11 cellular contexts compared by ENCODE assay signal in genomic region chr3:50604628-50605588, GRCh38. TPM values are rescaled to one million over a fixed set of nuclear protein-coding genes. Genes with fewer than 3 reads are reported as not detected.
DNase-seq lines count a peak whose midpoint lies in the region; ATAC-seq, FAIRE-seq and TF ChIP-seq lines count a peak whose summit lies in the region.
"Had no signal": no experiment of that assay in that cellular context is flagged by ENCODE, and none has a peak within 500 bp of the region (broad histone marks: within the 10 kb centered on the region; RNA-seq: fewer than 3 reads in every experiment).

No MANE protein-coding gene starts in this region.

- CTCF ChIA-PET in A549 (lab: Yijun Ruan, JAX): interaction anchor here (9.1 to 18.5 kb wide), 2 partner anchors 9 to 32 kb away, joined by 107 to 375 read pairs; partner anchors contain the start of genes C3orf18, CISH and HEMK1

- H3K27ac ChIP-seq in A549 (peak overlapping the region; percentile 30 to 68; a peak in 4 of 6 replicates), body of pancreas (peak overlapping the region; percentile 83 to 100 (median 98))

- no peak for DNase-seq in A549 (ENCODE audit: low read depth in 1 of 2, low spot score in 1 of 2)
- DNase-seq in Kasumi-1 (lab: John Stamatoyannopoulos, UW): peak; percentile 18 to 30
- peak; percentile 89 to 94 (median 94) for DNase-seq in body of pancreas
- DNase-seq in naive thymus-derived CD8-positive, alpha-beta T cell: no peak
- DNase-seq in progenitor cell of endocrine pancreas (ENCODE audit: low spot score, unreplicated experiment): no peak
- DNase-seq in posterior cingulate gyrus: no peak
- DNase-seq in superior temporal gyrus (ENCODE audit: extremely low spot score): no peak
- DNase-seq in globus pallidus (ENCODE audit: low spot score): no peak
- DNase-seq: midbrain, NCI-H2171 treated with DMSO at 0.1 percent for 48 hours had no signal

- H3K4me1 ChIP-seq in A549: peaks cover 43% of the 10 kb centered on the region
- H3K4me1 ChIP-seq in body of pancreas: peaks cover 100% of the 10 kb centered on the region

- H3K27me3 Mint-ChIP-seq in naive thymus-derived CD8-positive, alpha-beta T cell: no peaks in the 10 kb centered on the region
- no peaks in the 10 kb centered on the region for H3K27me3 Mint-ChIP-seq in progenitor cell of endocrine pancreas

- H3K4me3 Mint-ChIP-seq in naive thymus-derived CD8-positive, alpha-beta T cell: peak overlapping the region; percentile 79 to 98 (median 94)
- no peak overlapping the region for H3K4me3 Mint-ChIP-seq in progenitor cell of endocrine pancreas (ENCODE audit: low read depth)

- H3K4me2 ChIP-seq in A549: peak overlapping the region; percentile 52; the same call in 1 of the 3 replicates

- no peak for TF ChIP-seq RAD21 in A549 (conservative IDR thresholded peaks at IDR 0.05 in 1 of 2, IDR thresholded peaks at IDR 0.05 in 1 of 2)

- peaks cover 70 to 100% (median 98%) of the 10 kb centered on the region in 4 donors for H3K4me1 Mint-ChIP-seq in naive thymus-derived CD8-positive, alpha-beta T cell
- peaks cover 31% of the 10 kb centered on the region for H3K4me1 Mint-ChIP-seq in progenitor cell of endocrine pancreas (ENCODE audit: low read depth)

- TF ChIP-seq POLR2A in A549 (IDR thresholded peaks at IDR 0.05; ENCODE audit: low read length) (no peak), body of pancreas (IDR thresholded peaks at IDR 0.05) (peak in 2 of 3 donors; percentile 23 to 38)

- H3K27ac Mint-ChIP-seq in naive thymus-derived CD8-positive, alpha-beta T cell: peak overlapping the region; percentile 88 to 99 (median 94)
- no peak overlapping the region for H3K27ac Mint-ChIP-seq in progenitor cell of endocrine pancreas

- no peaks in the 10 kb centered on the region for H3K9me3 Mint-ChIP-seq in naive thymus-derived CD8-positive, alpha-beta T cell
- H3K9me3 Mint-ChIP-seq in progenitor cell of endocrine pancreas (ENCODE audit: low read depth): no peaks in the 10 kb centered on the region

- WGBS in A549 (ENCODE audit: missing lambda C conversion rate): 79% methylated on average over 12 of the region's 14 CpGs
- WGBS in body of pancreas, 2 donors: 33 to 37% methylated on average over 13 to 14 of the region's 14 CpGs

- TF ChIP-seq CTCF in A549 (IDR thresholded peaks at IDR 0.05) (no peak), body of pancreas (IDR thresholded peaks at IDR 0.05) (no peak), progenitor cell of endocrine pancreas (IDR thresholded peaks at IDR 0.05; ENCODE audit: unreplicated experiment) (no peak)

- ATAC-seq in A549 (no peak), body of pancreas (peak; percentile 51)
- no peak for ATAC-seq in naive thymus-derived CD8-positive, alpha-beta T cell

- H3K9me3 ChIP-seq in A549: no peaks in the 10 kb centered on the region
- H3K9me3 ChIP-seq in body of pancreas: no peaks in the 10 kb centered on the region

- peaks cover 0 to 6% of the 10 kb centered on the region in 2 donors for H3K36me3 ChIP-seq in body of pancreas (replicated peaks in 1 of 2; ENCODE audit: insufficient read depth in 1 of 2, low read depth in 2 of 2)

- no peak for FAIRE-seq in A549 (lab: Jason Lieb, UNC)
- FAIRE-seq: GM19239 had no signal

- H3K4me3 ChIP-seq in A549 (no peak overlapping the region), body of pancreas (no peak overlapping the region)

- intact Hi-C loops in body of pancreas (cut with DNase I): no loop called here
- intact Hi-C loops in posterior cingulate gyrus (cut with DNase I): no loop called here

- TF ChIP-seq EP300 in A549 (IDR thresholded peaks at IDR 0.05): no peak

- H3K27me3 ChIP-seq in body of pancreas: no peaks in the 10 kb centered on the region

- H3K36me3 Mint-ChIP-seq in naive thymus-derived CD8-positive, alpha-beta T cell: peaks cover 5 to 64% (median 33%) of the 10 kb centered on the region in 3 donors
- H3K36me3 Mint-ChIP-seq in progenitor cell of endocrine pancreas (ENCODE audit: insufficient read depth): peaks cover 3% of the 10 kb centered on the region

- POLR2A ChIA-PET in A549 (lab: Yijun Ruan, JAX): interaction anchor here (1.7 kb wide), 1 partner anchor 36 kb away, joined by 5 read pairs; the partner anchor contains the start of gene HEMK1
- POLR2A ChIA-PET in naive thymus-derived CD8-positive, alpha-beta T cell (lab: Charles Lee): interaction anchor here (1.1 to 21.2 kb wide), 7 partner anchors 5 to 30 kb away, joined by 3 to 623 read pairs (median 9); partner anchors contain the start of genes C3orf18, HEMK1 and MAPKAPK3

TF ChIP-seq in A549, 52 proteins besides CTCF, POLR2A, EP300 and RAD21:
- no peak for TF ChIP-seq FOSB (CRISPR knock-in tag; IDR thresholded peaks at IDR 0.05)
- no peak for TF ChIP-seq ELK1 (IDR thresholded peaks at IDR 0.05; ENCODE audit: low read depth, low read length)
- no peak for TF ChIP-seq ZSCAN20 (CRISPR knock-in tag; IDR thresholded peaks at IDR 0.05)
- TF ChIP-seq ZNF302 (CRISPR knock-in tag; IDR thresholded peaks at IDR 0.05): no peak
- TF ChIP-seq MAZ (IDR thresholded peaks at IDR 0.05; ENCODE audit: borderline replicate concordance, low read depth, low read length): no peak
- TF ChIP-seq PBX3 (IDR thresholded peaks at IDR 0.05): no peak

RNA-seq across cellular contexts. Expression of gene CISH, which starts 6.7 kb away (rescaled TPM):
- polyA plus RNA-seq in A549 (2011; rRNA removed) (0.43 and 0.95 TPM in 2 replicates), A549 (2017; fragmentation: RNase III; extraction: RNeasy Plus Mini Kit Qiagen cat#74134 plus additional on column Dnase treatment) (0.42 to 0.68 TPM (median 0.67 TPM) in 3 replicates)
- 0.95 and 1.2 TPM in 2 replicates for polyA plus RNA-seq in A549 (2012; cell fraction: cytosol; rRNA removed)
- 1.1 and 1.7 TPM in 2 replicates for polyA plus RNA-seq in A549 (2012; cell fraction: nucleus; rRNA removed)
- polyA minus RNA-seq in A549 (2011; rRNA and poly(A)+ RNA removed): 1.7 and 2.0 TPM in 2 replicates
- total RNA-seq in body of pancreas (10 to 100 TPM in 1 of 2 donors, 1 to 10 TPM in 1; 4.9 to 19.8 TPM), progenitor cell of endocrine pancreas (4.9 and 5.2 TPM in 2 replicates)
- 1 to 10 TPM; 8.1 to 8.8 TPM for total RNA-seq in naive thymus-derived CD8-positive, alpha-beta T cell
- polyA plus RNA-seq in naive thymus-derived CD8-positive, alpha-beta T cell: 100 to 1,000 TPM in 2 of 3 donors, 10 to 100 TPM in 1; 16.3 to 135 (median 100) TPM

RNA-seq across cellular contexts. Expression of gene MAPKAPK3, which starts 12.0 kb away (rescaled TPM):
- 16.5 and 22.8 TPM in 2 replicates for polyA plus RNA-seq in A549 (2011; rRNA removed)
- 19.6 and 23.7 TPM in 2 replicates for polyA plus RNA-seq in A549 (2012; cell fraction: cytosol; rRNA removed)
- polyA plus RNA-seq in A549 (2012; cell fraction: nucleus; rRNA removed): 18.4 TPM in 2 replicates
- polyA plus RNA-seq in A549 (2017; fragmentation: RNase III; extraction: RNeasy Plus Mini Kit Qiagen cat#74134 plus additional on column Dnase treatment): 14.1 to 16.0 TPM (median 14.6 TPM) in 3 replicates
- 20.9 and 28.0 TPM in 2 replicates for polyA minus RNA-seq in A549 (2011; rRNA and poly(A)+ RNA removed)
- 10 to 100 TPM; 23.6 to 29.3 TPM for total RNA-seq in body of pancreas
- total RNA-seq in naive thymus-derived CD8-positive, alpha-beta T cell: 10 to 100 TPM; 27.5 TPM
- 10 to 100 TPM; 42.4 to 48.2 (median 48.1) TPM for polyA plus RNA-seq in naive thymus-derived CD8-positive, alpha-beta T cell
- total RNA-seq in progenitor cell of endocrine pancreas: 40.8 and 42.6 TPM in 2 replicates

RNA-seq across cellular contexts. Expression of gene HEMK1, which starts 35.6 kb away (rescaled TPM):
- 4.7 and 5.1 TPM in 2 replicates for polyA plus RNA-seq in A549 (2011; rRNA removed)
- polyA plus RNA-seq in A549 (2012; cell fraction: cytosol; rRNA removed): 5.4 and 7.1 TPM in 2 replicates
- polyA plus RNA-seq in A549 (2012; cell fraction: nucleus; rRNA removed): 13.6 and 15.4 TPM in 2 replicates
- 4.3 to 5.4 TPM (median 4.3 TPM) in 3 replicates for polyA plus RNA-seq in A549 (2017; fragmentation: RNase III; extraction: RNeasy Plus Mini Kit Qiagen cat#74134 plus additional on column Dnase treatment)
- 7.1 and 9.3 TPM in 2 replicates for polyA minus RNA-seq in A549 (2011; rRNA and poly(A)+ RNA removed)
- total RNA-seq in body of pancreas: 1 to 10 TPM; 6.7 to 9.6 TPM
- 10 to 100 TPM; 65.1 to 67.1 TPM for total RNA-seq in naive thymus-derived CD8-positive, alpha-beta T cell
- 10 to 100 TPM; 20.2 to 43.1 (median 30.3) TPM for polyA plus RNA-seq in naive thymus-derived CD8-positive, alpha-beta T cell
- 23.0 and 23.7 TPM in 2 replicates for total RNA-seq in progenitor cell of endocrine pancreas

RNA-seq across cellular contexts. Expression of gene C3orf18, which starts 37.4 kb away (rescaled TPM):
- polyA plus RNA-seq in A549 (2011; rRNA removed): 3.4 and 5.0 TPM in 2 replicates
- 4.0 and 5.0 TPM in 2 replicates for polyA plus RNA-seq in A549 (2012; cell fraction: cytosol; rRNA removed)
- polyA plus RNA-seq in A549 (2012; cell fraction: nucleus; rRNA removed): 7.0 and 11.2 TPM in 2 replicates
- polyA plus RNA-seq in A549 (2017; fragmentation: RNase III; extraction: RNeasy Plus Mini Kit Qiagen cat#74134 plus additional on column Dnase treatment): 3.9 to 5.9 TPM (median 5.4 TPM) in 3 replicates
- 4.3 and 5.4 TPM in 2 replicates for polyA minus RNA-seq in A549 (2011; rRNA and poly(A)+ RNA removed)
- 10 to 100 TPM in 1 of 2 donors, 1 to 10 TPM in 1; 6.3 to 11.4 TPM for total RNA-seq in body of pancreas
- total RNA-seq in naive thymus-derived CD8-positive, alpha-beta T cell: 10 to 100 TPM; 17.7 to 18.4 TPM
- 10 to 100 TPM; 14.1 to 17.3 (median 14.2) TPM for polyA plus RNA-seq in naive thymus-derived CD8-positive, alpha-beta T cell
- total RNA-seq in progenitor cell of endocrine pancreas: 12.0 and 12.5 TPM in 2 replicates

Comparison
In these comparisons a context has a peak if more than half of its experiments do, and no peak if none do; other contexts are left out.
1. DNase-seq: peak in Kasumi-1 (2 of 2) and body of pancreas (4 of 4); none in A549 (0 of 2), naive thymus-derived CD8-positive, alpha-beta T cell (0 of 10), progenitor cell of endocrine pancreas (single experiment), posterior cingulate gyrus (0 of 10), superior temporal gyrus (single experiment) and globus pallidus (single experiment).